ENCODE assay signal across 10 cellular contexts in genomic region chr16:19777061-19777460, GRCh38.
"Had no signal": no experiment of that assay in that cellular context is flagged by ENCODE, and none has a peak within 500 bp of the region (broad histone marks: within the 10 kb centered on the region; RNA-seq: fewer than 3 reads in every experiment).

No MANE protein-coding gene starts in this region.

- H3K4me1 Mint-ChIP-seq: natural killer cell had no signal

- H3K4me1 ChIP-seq: esophagus squamous epithelium had no signal

- H3K27ac ChIP-seq: esophagus squamous epithelium, WERI-Rb-1 had no signal

- H3K4me3 ChIP-seq: esophagus squamous epithelium had no signal

- H3K27me3 ChIP-seq: esophagus squamous epithelium had no signal

- H3K36me3 ChIP-seq: esophagus squamous epithelium, WERI-Rb-1 had no signal

- H3K27ac Mint-ChIP-seq: activated naive CD4-positive, alpha-beta T cell treated with anti-CD3 and anti-CD28 coated beads for 36 hours; natural killer cell; T-cell had no signal

- H3K36me3 Mint-ChIP-seq: natural killer cell, T-cell had no signal

- H3K9me3 ChIP-seq: esophagus squamous epithelium had no signal

- H3K27me3 Mint-ChIP-seq: T-cell had no signal

- H3K9me3 Mint-ChIP-seq: activated naive CD4-positive, alpha-beta T cell treated with anti-CD3 and anti-CD28 coated beads for 36 hours; natural killer cell; T-cell had no signal

- ATAC-seq: left lobe of liver, natural killer cell, T-cell had no signal

- DNase-seq: activated CD4-positive, alpha-beta T cell treated with anti-CD3 and anti-CD28 coated beads for 4 hours; activated CD8-positive, alpha-beta memory T cell treated with anti-CD3 and anti-CD28 coated beads for 24 hours; activated naive CD4-positive, alpha-beta T cell treated with anti-CD3 and anti-CD28 coated beads for 36 hours; esophagus squamous epithelium; foreskin fibroblast; natural killer cell; T-cell; trophoblast cell; WERI-Rb-1 had no signal

- H3K4me3 Mint-ChIP-seq: activated naive CD4-positive, alpha-beta T cell treated with anti-CD3 and anti-CD28 coated beads for 36 hours; natural killer cell; T-cell had no signal
